Comparison of ENCODE assay signal across 19 cellular contexts in the genomic region with DNA sequence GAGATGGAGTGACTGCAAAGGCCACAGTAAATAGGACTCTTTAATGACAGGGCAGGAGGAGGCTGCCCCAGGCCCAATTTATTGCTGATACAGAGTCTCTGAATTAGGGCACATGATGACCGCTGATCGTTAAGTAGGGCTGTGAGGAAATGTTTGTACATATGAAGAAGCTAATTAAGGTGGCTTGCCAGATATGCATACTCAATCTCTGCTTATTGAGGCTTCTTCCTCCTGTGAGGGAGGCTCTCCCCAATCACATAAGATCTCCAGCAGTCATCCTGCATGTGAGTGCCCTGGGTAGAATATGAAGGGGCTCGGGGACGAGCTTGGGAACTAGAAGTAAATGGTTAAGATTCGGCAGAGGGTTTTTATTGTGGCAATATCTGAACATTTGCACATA. TPM values are rescaled to one million over a fixed set of nuclear protein-coding genes. Genes with fewer than 3 reads are reported as not detected.
DNase-seq lines count a peak whose midpoint lies in the region; ATAC-seq, FAIRE-seq and TF ChIP-seq lines count a peak whose summit lies in the region.
"Had no signal": no experiment of that assay in that cellular context is flagged by ENCODE, and none has a peak within 500 bp of the region (broad histone marks: within the 10 kb centered on the region; RNA-seq: fewer than 3 reads in every experiment).

No MANE protein-coding gene starts in this region.

- no peaks in the 10 kb centered on the region for H3K9me2 ChIP-seq in SU-DHL-6 (replicated peaks; ENCODE audit: insufficient read depth, low read length)

- H2BK5ac ChIP-seq in H1 (ENCODE audit: low read depth, low read length) = no peak overlapping the region

- no peak for DNase-seq in activated naive CD4-positive, alpha-beta T cell treated with anti-CD3 and anti-CD28 coated beads for 36 hours
- DNase-seq in activated naive CD4-positive, alpha-beta T cell treated with anti-CD3 and anti-CD28 coated beads, Interleukin-2, amount 50 U/mL, for 16 hours = no peak
- no peak for DNase-seq in H1 (ENCODE audit: low read depth in 1 of 2, low spot score in 2 of 2)
- no peak for DNase-seq in upper lobe of right lung
- no peak for DNase-seq in NCI-H1105 (lab: John Stamatoyannopoulos, UW)
- no peak for DNase-seq in head of caudate nucleus
- DNase-seq: adrenal gland; central memory CD4-positive, alpha-beta T cell; DMS153; NCI-H1092; SIG-M5; stimulated activated CD4-positive, alpha-beta T cell treated with anti-CD3 and anti-CD28 coated beads, Interleukin-2, amount 100 ng/mL, for 24 hours; stimulated activated CD8-positive, alpha-beta memory T cell treated with anti-CD3 and anti-CD28 coated beads, Interleukin-4, amount 100 ng/mL, for 48 hours; tibial artery had no signal

- H3K4me1 ChIP-seq in H1 (replicated peaks in 1 of 4; ENCODE audit: control insufficient read depth in 3 of 4, insufficient read depth in 4 of 4, low read length in 3 of 4) (no peaks in the 10 kb centered on the region), upper lobe of right lung (peaks cover 21% of the 10 kb centered on the region)
- H3K4me1 ChIP-seq: adrenal gland had no signal

- CTCF ChIA-PET in activated naive CD4-positive, alpha-beta T cell treated with anti-CD3 and anti-CD28 coated beads for 36 hours (lab: Charles Lee) = interaction anchor here (20.7 kb wide), 1 partner anchor 42 kb away, joined by 354 read pairs; no protein-coding TSS in a partner anchor
- CTCF ChIA-PET in H1 (lab: Charles Lee; ENCODE audit: partially characterized antibody) = interaction anchor here (0.8 to 2.5 kb wide), 14 partner anchors 8 to 1047 kb away, joined by 3 to 15 read pairs (median 4); partner anchors contain the start of gene CD180

- H2BK120ac ChIP-seq in H1 (replicated peaks; ENCODE audit: low read depth, low read length) = no peak overlapping the region

- H3K14ac ChIP-seq in H1 (ENCODE audit: insufficient read length) = no peak overlapping the region

- no peak overlapping the region for H3K18ac ChIP-seq in H1 (ENCODE audit: extremely low read depth, low read length)

- H3K27me3 Mint-ChIP-seq in activated naive CD4-positive, alpha-beta T cell treated with anti-CD3 and anti-CD28 coated beads for 36 hours (ENCODE audit: low read depth) = no peaks in the 10 kb centered on the region

- H3F3A ChIP-seq in SU-DHL-6 (ENCODE audit: insufficient read depth) = peaks cover 41% of the 10 kb centered on the region; the same call in 1 of the 2 replicates

- TF ChIP-seq CTCF in SU-DHL-6 (IDR thresholded peaks at IDR 0.05; ENCODE audit: insufficient read depth, low read length, poor library complexity, severe bottlenecking) (no peak), H1 (IDR thresholded peaks at IDR 0.05; ENCODE audit: control extremely low read depth in 1 of 3, insufficient read depth in 1 of 3, low read depth in 1 of 3, low read length in 3 of 3) (no peak), upper lobe of right lung (IDR thresholded peaks at IDR 0.05) (no peak)

- H3K9me3 Mint-ChIP-seq in activated naive CD4-positive, alpha-beta T cell treated with anti-CD3 and anti-CD28 coated beads for 36 hours = peaks cover 2% of the 10 kb centered on the region

- no peak overlapping the region for H4K91ac ChIP-seq in H1 (replicated peaks; ENCODE audit: insufficient read length, low read length)

- H3K9ac ChIP-seq in SU-DHL-6 (ENCODE audit: low read length) (no peak overlapping the region), H1 (replicated peaks in 1 of 4; ENCODE audit: extremely low read depth in 1 of 4, low read depth in 3 of 4, low read length in 3 of 4) (no peak overlapping the region)

- no peaks in the 10 kb centered on the region for H3K9me3 ChIP-seq in SU-DHL-6 (ENCODE audit: insufficient read depth, low read length)
- peaks cover 0 to 2% of the 10 kb centered on the region in 2 experiments; a peak in 1 of 4 replicates for H3K9me3 ChIP-seq in H1 (ENCODE audit: insufficient read depth in 2 of 2, low read depth in 1 of 2, low read length in 1 of 2)
- no peaks in the 10 kb centered on the region for H3K9me3 ChIP-seq in upper lobe of right lung
- H3K9me3 ChIP-seq: adrenal gland, tibial artery had no signal

- no peak for TF ChIP-seq EP300 in H1 (IDR thresholded peaks at IDR 0.05; ENCODE audit: borderline replicate concordance in 1 of 2, low read depth in 2 of 2, low read length in 2 of 2)

- H3K56ac ChIP-seq in H1 (replicated peaks; ENCODE audit: insufficient read length, low read depth, low read length) = no peak overlapping the region

- H4K5ac ChIP-seq in H1 (ENCODE audit: insufficient read length, low read depth, low read length) = no peak overlapping the region

- 85% methylated on average over 5 of the region's 5 CpGs; no CpG with 5 or more reads in 1 of the 2 experiments for WGBS in H1 (ENCODE audit: extremely low coverage in 1 of 2, insufficient coverage in 1 of 2, insufficient read length in 1 of 2, insufficient replicate concordance in 2 of 2, low coverage in 1 of 2, low lambda C conversion rate in 2 of 2, missing lambda C conversion rate in 1 of 2), 2 experiments

- no peak overlapping the region for H2BK12ac ChIP-seq in H1 (ENCODE audit: low read depth, low read length)

- peak overlapping the region; percentile 25 for H3K27ac Mint-ChIP-seq in activated naive CD4-positive, alpha-beta T cell treated with anti-CD3 and anti-CD28 coated beads for 36 hours

- H3K4me1 Mint-ChIP-seq in activated naive CD4-positive, alpha-beta T cell treated with anti-CD3 and anti-CD28 coated beads for 36 hours (ENCODE audit: low read depth) = peaks cover 85% of the 10 kb centered on the region

- peak overlapping the region; percentile 4 for H2AFZ ChIP-seq in SU-DHL-6 (ENCODE audit: low read depth, low read length, severe bottlenecking)
- peak overlapping the region; percentile 17; the same call in 1 of the 2 replicates for H2AFZ ChIP-seq in H1 (ENCODE audit: low read length)

- no peak overlapping the region for H3K4me3 ChIP-seq in SU-DHL-6 (ENCODE audit: insufficient read depth, low read length, poor library complexity, severe bottlenecking)
- no peak overlapping the region for H3K4me3 ChIP-seq in H1 (ENCODE audit: extremely low read depth in 1 of 4, insufficient read depth in 2 of 4, low read depth in 3 of 4, low read length in 4 of 4)
- H3K4me3 ChIP-seq in upper lobe of right lung = no peak overlapping the region
- H3K4me3 ChIP-seq: adrenal gland, tibial artery had no signal

- H3K27me3 ChIP-seq in SU-DHL-6 (ENCODE audit: low read length) (no peaks in the 10 kb centered on the region), H1 (replicated peaks in 1 of 4; ENCODE audit: control insufficient read depth in 3 of 4, extremely low read depth in 1 of 4, insufficient read depth in 3 of 4, low read length in 3 of 4) (no peaks in the 10 kb centered on the region), upper lobe of right lung (no peaks in the 10 kb centered on the region)
- H3K27me3 ChIP-seq: adrenal gland, tibial artery had no signal

- H2BK20ac ChIP-seq in H1 (ENCODE audit: low read length) = no peak overlapping the region

- no peak for TF ChIP-seq RAD21 in H1 (IDR thresholded peaks at IDR 0.05 in 1 of 2, conservative IDR thresholded peaks at IDR 0.05 in 1 of 2; ENCODE audit: low read depth in 2 of 2, low read length in 2 of 2)

- H3K4me3 Mint-ChIP-seq in activated naive CD4-positive, alpha-beta T cell treated with anti-CD3 and anti-CD28 coated beads for 36 hours = no peak overlapping the region

- H4K20me1 ChIP-seq in SU-DHL-6 (ENCODE audit: low read depth, low read length) (no peaks in the 10 kb centered on the region), H1 (replicated peaks in 1 of 2; ENCODE audit: control insufficient read depth in 1 of 2, insufficient read depth in 2 of 2, low read length in 2 of 2) (no peaks in the 10 kb centered on the region)

- no peak for TF ChIP-seq POLR2A in H1 (IDR thresholded peaks at IDR 0.05; ENCODE audit: control extremely low read depth in 1 of 2, low read depth in 2 of 2, low read length in 2 of 2)

- no peak overlapping the region for H2BK15ac ChIP-seq in H1 (ENCODE audit: low read length)

- H3K27ac ChIP-seq in SU-DHL-6 (ENCODE audit: low read depth, low read length) (peak overlapping the region; percentile 79), H1 (ENCODE audit: low read depth, low read length) (no peak overlapping the region), upper lobe of right lung (peak overlapping the region; percentile 30)
- H3K27ac ChIP-seq: adrenal gland, tibial artery had no signal

- POLR2A ChIA-PET in H1 (lab: Charles Lee; ENCODE audit: partially characterized antibody) = no interaction called here

- H3K23me2 ChIP-seq in H1 (ENCODE audit: low read depth, low read length) = no peaks in the 10 kb centered on the region

- no peaks in the 10 kb centered on the region for H3K36me3 ChIP-seq in SU-DHL-6 (ENCODE audit: low read length)
- no peaks in the 10 kb centered on the region for H3K36me3 ChIP-seq in H1 (ENCODE audit: control insufficient read depth in 2 of 4, insufficient read depth in 4 of 4, low read length in 3 of 4)
- no peaks in the 10 kb centered on the region for H3K36me3 ChIP-seq in upper lobe of right lung
- H3K36me3 ChIP-seq: adrenal gland, tibial artery had no signal

- H3K4me2 ChIP-seq in SU-DHL-6 (ENCODE audit: low read depth, low read length, poor library complexity, severe bottlenecking) = peak overlapping the region; percentile 53
- no peak overlapping the region for H3K4me2 ChIP-seq in H1 (ENCODE audit: insufficient read depth in 1 of 2, low read depth in 2 of 2, low read length in 2 of 2)

- ATAC-seq in upper lobe of right lung (no peak), HG03521 (IDR thresholded peaks at IDR 0.05; ENCODE audit: unreplicated experiment) (no peak)

- no peak overlapping the region for H4K8ac ChIP-seq in H1 (ENCODE audit: extremely low read depth, insufficient read depth, low read length)

- intact Hi-C loops in activated naive CD4-positive, alpha-beta T cell treated with anti-CD3 and anti-CD28 coated beads for 36 hours (cut with micrococcal nuclease) = loop anchor here (5.0 kb wide), 1 partner anchor 653 kb away; no protein-coding TSS in a partner anchor
- intact Hi-C loops in upper lobe of right lung (cut with DNase I) = no loop called here
- intact Hi-C loops in head of caudate nucleus (cut with DNase I) = loop anchor here (5.0 kb wide), 2 partner anchors 38 to 398 kb away; no protein-coding TSS in a partner anchor

- H3K36me3 Mint-ChIP-seq in activated naive CD4-positive, alpha-beta T cell treated with anti-CD3 and anti-CD28 coated beads for 36 hours (ENCODE audit: low read depth) = peaks cover 2% of the 10 kb centered on the region

- no peak for FAIRE-seq in H1 (lab: Jason Lieb, UNC)
- FAIRE-seq: TTC549 had no signal

- H3K4ac ChIP-seq in H1 (replicated peaks; ENCODE audit: insufficient read length, low read depth, low read length) = no peak overlapping the region

- H3K79me2 ChIP-seq in SU-DHL-6 (ENCODE audit: insufficient read depth, low read length) (no peaks in the 10 kb centered on the region), H1 (ENCODE audit: control insufficient read depth in 1 of 2, insufficient read depth in 2 of 2, low read length in 2 of 2) (no peaks in the 10 kb centered on the region)

- H2AK5ac ChIP-seq in H1 (ENCODE audit: low read depth, low read length) = no peak overlapping the region

- no peak overlapping the region for H3K23ac ChIP-seq in H1 (ENCODE audit: insufficient read length)

- no peaks in the 10 kb centered on the region for H3K79me1 ChIP-seq in H1 (ENCODE audit: low read depth, low read length)

RNA-seq across cellular contexts. Expression of gene CD180, which starts 8.2 kb away (rescaled TPM):
- not detected for total RNA-seq in activated naive CD4-positive, alpha-beta T cell treated with anti-CD3 and anti-CD28 coated beads for 36 hours
- not detected in 2 replicates for total RNA-seq in H1 (2021; fragmentation: NEBNext Ultra II Directional; extraction: Animal tissue kit (Norgen Biotek cat#: 25700))
- polyA plus RNA-seq in H1 (2011; rRNA removed) = not detected in 2 replicates
- polyA plus RNA-seq in H1 (2011; cell fraction: cytosol; rRNA removed) = not detected
- not detected for polyA plus RNA-seq in H1 (2011; cell fraction: nucleus; rRNA removed)
- polyA plus RNA-seq in H1 (2012, experiment 1 of 2) = not detected in 4 replicates
- not detected for polyA plus RNA-seq in H1 (2012, experiment 2 of 2)
- polyA plus RNA-seq in H1 (2013, experiment 1 of 2) = not detected
- polyA plus RNA-seq in H1 (2013, experiment 2 of 2) = not detected
- polyA minus RNA-seq in H1 (2011; rRNA and poly(A)+ RNA removed) = not detected in 2 replicates
- not detected for polyA minus RNA-seq in H1 (2011; cell fraction: cytosol; rRNA and poly(A)+ RNA removed)
- not detected for polyA minus RNA-seq in H1 (2011; cell fraction: nucleus; rRNA and poly(A)+ RNA removed)
- 3.0 TPM for total RNA-seq in upper lobe of right lung
- total RNA-seq: H4 had no signal
- polyA plus RNA-seq: neural cell had no signal
